In genomic region chr12:52069410-52070242, GRCh38 we compare ENCODE assay signal across 1 cellular context.
TF ChIP-seq lines count a peak whose summit lies in the region.

TSS of gene ATG101 (plus strand) at chr12:52069978. CDS start at chr12:52073651, 3,673 bp downstream.

TF ChIP-seq in A549, 52 proteins besides CTCF, POLR2A, EP300 and RAD21 (continued from another document):
- TF ChIP-seq, protein P1, sequence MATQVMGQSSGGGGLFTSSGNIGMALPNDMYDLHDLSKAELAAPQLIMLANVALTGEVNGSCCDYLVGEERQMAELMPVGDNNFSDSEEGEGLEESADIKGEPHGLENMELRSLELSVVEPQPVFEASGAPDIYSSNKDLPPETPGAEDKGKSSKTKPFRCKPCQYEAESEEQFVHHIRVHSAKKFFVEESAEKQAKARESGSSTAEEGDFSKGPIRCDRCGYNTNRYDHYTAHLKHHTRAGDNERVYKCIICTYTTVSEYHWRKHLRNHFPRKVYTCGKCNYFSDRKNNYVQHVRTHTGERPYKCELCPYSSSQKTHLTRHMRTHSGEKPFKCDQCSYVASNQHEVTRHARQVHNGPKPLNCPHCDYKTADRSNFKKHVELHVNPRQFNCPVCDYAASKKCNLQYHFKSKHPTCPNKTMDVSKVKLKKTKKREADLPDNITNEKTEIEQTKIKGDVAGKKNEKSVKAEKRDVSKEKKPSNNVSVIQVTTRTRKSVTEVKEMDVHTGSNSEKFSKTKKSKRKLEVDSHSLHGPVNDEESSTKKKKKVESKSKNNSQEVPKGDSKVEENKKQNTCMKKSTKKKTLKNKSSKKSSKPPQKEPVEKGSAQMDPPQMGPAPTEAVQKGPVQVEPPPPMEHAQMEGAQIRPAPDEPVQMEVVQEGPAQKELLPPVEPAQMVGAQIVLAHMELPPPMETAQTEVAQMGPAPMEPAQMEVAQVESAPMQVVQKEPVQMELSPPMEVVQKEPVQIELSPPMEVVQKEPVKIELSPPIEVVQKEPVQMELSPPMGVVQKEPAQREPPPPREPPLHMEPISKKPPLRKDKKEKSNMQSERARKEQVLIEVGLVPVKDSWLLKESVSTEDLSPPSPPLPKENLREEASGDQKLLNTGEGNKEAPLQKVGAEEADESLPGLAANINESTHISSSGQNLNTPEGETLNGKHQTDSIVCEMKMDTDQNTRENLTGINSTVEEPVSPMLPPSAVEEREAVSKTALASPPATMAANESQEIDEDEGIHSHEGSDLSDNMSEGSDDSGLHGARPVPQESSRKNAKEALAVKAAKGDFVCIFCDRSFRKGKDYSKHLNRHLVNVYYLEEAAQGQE (IDR thresholded peaks at IDR 0.05) = no peak
- TF ChIP-seq ESRRA (IDR thresholded peaks at IDR 0.05; ENCODE audit: borderline replicate concordance, low read length) (no peak), RFX5 (IDR thresholded peaks at IDR 0.05) (peak; percentile 30; the same call in 1 of the 2 replicates), RNF2 (IDR thresholded peaks at IDR 0.05; ENCODE audit: borderline replicate concordance, low read depth) (no peak), KDM1A (IDR thresholded peaks at IDR 0.05; ENCODE audit: low read depth) (no peak), CHD2 (IDR thresholded peaks at IDR 0.05; ENCODE audit: low read length, partially characterized antibody) (no peak), FOXS1 (CRISPR knock-in tag; IDR thresholded peaks at IDR 0.05) (no peak), MYC (IDR thresholded peaks at IDR 0.05; ENCODE audit: borderline replicate concordance, low read length) (peak; percentile 42; the same call in 1 of the 2 replicates), USF2 (IDR thresholded peaks at IDR 0.05) (no peak), GATA3 (IDR thresholded peaks at IDR 0.05; ENCODE audit: borderline replicate concordance) (peak; percentile 96), ZNF302 (CRISPR knock-in tag; IDR thresholded peaks at IDR 0.05) (no peak), BHLHE40 (IDR thresholded peaks at IDR 0.05; ENCODE audit: low read depth, low read length) (peak; percentile 91), HEYL (CRISPR knock-in tag; IDR thresholded peaks at IDR 0.05) (no peak), HOXA7 (CRISPR knock-in tag; IDR thresholded peaks at IDR 0.05) (no peak), MAFK (IDR thresholded peaks at IDR 0.05; ENCODE audit: partially characterized antibody) (no peak), EHMT2 (IDR thresholded peaks at IDR 0.05; ENCODE audit: low read depth) (no peak), ZSCAN20 (CRISPR knock-in tag; IDR thresholded peaks at IDR 0.05) (no peak), ZC3H11A (IDR thresholded peaks at IDR 0.05) (no peak), FOSB (CRISPR knock-in tag; IDR thresholded peaks at IDR 0.05) (no peak), MAZ (IDR thresholded peaks at IDR 0.05; ENCODE audit: borderline replicate concordance, low read depth, low read length) (no peak), POLR2AphosphoS2 (conservative IDR thresholded peaks at IDR 0.05; ENCODE audit: low read length) (no peak)
- TF ChIP-seq, protein P2, sequence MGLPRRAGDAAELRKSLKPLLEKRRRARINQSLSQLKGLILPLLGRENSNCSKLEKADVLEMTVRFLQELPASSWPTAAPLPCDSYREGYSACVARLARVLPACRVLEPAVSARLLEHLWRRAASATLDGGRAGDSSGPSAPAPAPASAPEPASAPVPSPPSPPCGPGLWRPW (IDR thresholded peaks at IDR 0.05) = no peak
- TF ChIP-seq, protein P3, sequence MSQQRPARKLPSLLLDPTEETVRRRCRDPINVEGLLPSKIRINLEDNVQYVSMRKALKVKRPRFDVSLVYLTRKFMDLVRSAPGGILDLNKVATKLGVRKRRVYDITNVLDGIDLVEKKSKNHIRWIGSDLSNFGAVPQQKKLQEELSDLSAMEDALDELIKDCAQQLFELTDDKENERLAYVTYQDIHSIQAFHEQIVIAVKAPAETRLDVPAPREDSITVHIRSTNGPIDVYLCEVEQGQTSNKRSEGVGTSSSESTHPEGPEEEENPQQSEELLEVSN (IDR thresholded peaks at IDR 0.05; ENCODE audit: borderline replicate concordance, low read depth) = no peak
- TF ChIP-seq, protein P4, sequence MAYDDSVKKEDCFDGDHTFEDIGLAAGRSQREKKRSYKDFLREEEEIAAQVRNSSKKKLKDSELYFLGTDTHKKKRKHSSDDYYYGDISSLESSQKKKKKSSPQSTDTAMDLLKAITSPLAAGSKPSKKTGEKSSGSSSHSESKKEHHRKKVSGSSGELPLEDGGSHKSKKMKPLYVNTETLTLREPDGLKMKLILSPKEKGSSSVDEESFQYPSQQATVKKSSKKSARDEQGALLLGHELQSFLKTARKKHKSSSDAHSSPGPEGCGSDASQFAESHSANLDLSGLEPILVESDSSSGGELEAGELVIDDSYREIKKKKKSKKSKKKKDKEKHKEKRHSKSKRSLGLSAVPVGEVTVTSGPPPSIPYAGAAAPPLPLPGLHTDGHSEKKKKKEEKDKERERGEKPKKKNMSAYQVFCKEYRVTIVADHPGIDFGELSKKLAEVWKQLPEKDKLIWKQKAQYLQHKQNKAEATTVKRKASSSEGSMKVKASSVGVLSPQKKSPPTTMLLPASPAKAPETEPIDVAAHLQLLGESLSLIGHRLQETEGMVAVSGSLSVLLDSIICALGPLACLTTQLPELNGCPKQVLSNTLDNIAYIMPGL (CRISPR knock-in tag; IDR thresholded peaks at IDR 0.05; ENCODE audit: borderline replicate concordance) = peak; percentile 31; the same call in 1 of the 2 replicates
